5 cellular contexts compared by ENCODE assay signal in the genomic region with DNA sequence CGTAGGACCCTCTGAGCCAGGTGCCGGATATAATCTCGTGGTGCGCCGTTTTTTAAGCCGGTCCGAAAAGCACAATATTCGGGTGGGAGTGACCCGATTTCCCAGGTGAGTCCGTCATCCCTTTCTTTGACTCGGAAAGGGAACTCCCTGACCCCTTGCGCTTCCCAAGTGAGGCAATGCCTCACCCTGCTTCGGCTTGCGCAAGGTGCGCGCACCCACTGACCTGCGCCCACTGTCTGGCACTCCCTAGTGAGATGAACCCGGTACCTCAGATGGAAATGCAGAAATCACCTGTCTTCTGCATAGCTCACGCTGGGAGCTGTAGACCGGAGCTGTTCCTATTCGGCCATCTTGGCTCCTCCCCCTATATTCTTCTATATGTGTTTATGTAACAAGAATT. TPM values are rescaled to one million over a fixed set of nuclear protein-coding genes. Genes with fewer than 3 reads are reported as not detected.
"Had no signal": no experiment of that assay in that cellular context is flagged by ENCODE, and none has a peak within 500 bp of the region (broad histone marks: within the 10 kb centered on the region; RNA-seq: fewer than 3 reads in every experiment).

No MANE protein-coding gene starts in this region.

RNA-seq across cellular contexts. Expression of a gene that starts 45.2 kb away (rescaled TPM):
- total RNA-seq: activated CD4-positive, alpha-beta memory T cell treated with anti-CD3 and anti-CD28 coated beads, Interleukin-2, amount 10 ng/mL, durations not matched to agents 7 days and 5 days; activated CD4-positive, alpha-beta T cell treated with anti-CD3 and anti-CD28 coated beads for 36 hours; naive thymus-derived CD4-positive, alpha-beta T cell; sigmoid colon; T-cell had no signal
- polyA plus RNA-seq: naive thymus-derived CD4-positive, alpha-beta T cell had no signal
